Comparison of ENCODE assay signal across 16 cellular contexts in the genomic region with DNA sequence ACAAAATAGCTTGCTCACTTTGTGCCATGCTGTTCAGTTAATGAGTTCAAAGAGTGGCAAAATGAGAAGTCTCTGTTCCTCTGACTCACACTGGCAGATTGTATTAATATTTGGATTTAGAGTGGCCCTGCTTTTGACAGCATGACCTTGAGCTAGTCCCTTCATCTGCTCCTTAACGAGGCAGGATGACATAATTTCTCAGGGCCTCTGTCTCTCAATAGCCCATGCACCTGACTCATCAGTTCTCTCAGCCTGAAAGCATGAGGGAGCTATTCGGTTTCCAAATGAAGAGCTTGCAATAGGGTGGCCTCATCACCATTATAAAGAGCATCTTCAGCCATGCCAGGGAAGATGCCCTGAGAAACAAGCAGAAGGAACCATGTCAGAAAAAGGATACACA. TPM values are rescaled to one million over a fixed set of nuclear protein-coding genes. Genes with fewer than 3 reads are reported as not detected.
DNase-seq lines count a peak whose midpoint lies in the region; ATAC-seq and TF ChIP-seq lines count a peak whose summit lies in the region.
"Had no signal": no experiment of that assay in that cellular context is flagged by ENCODE, and none has a peak within 500 bp of the region (broad histone marks: within the 10 kb centered on the region; RNA-seq: fewer than 3 reads in every experiment).

No MANE protein-coding gene starts in this region.

- WGBS in GM23248 (ENCODE audit: low coverage in 1 of 2, low lambda C conversion rate in 2 of 2, missing lambda C conversion rate in 2 of 2), 2 experiments, result 7 to 11% methylated on average over 2 of the region's 2 CpGs

- H3K9me3 Mint-ChIP-seq in activated T-cell treated with anti-CD3 and anti-CD28 coated beads, Interleukin-2, amount 50 U/mL, for 4 hours, result no peaks in the 10 kb centered on the region
- H3K9me3 Mint-ChIP-seq: activated naive CD8-positive, alpha-beta T cell treated with anti-CD3 and anti-CD28 coated beads, Interleukin-2, amount 10 ng/mL, durations not matched to agents 7 days and 5 days; CD4-positive, alpha-beta T cell; stimulated activated naive CD8-positive, alpha-beta T cell treated with anti-CD3 and anti-CD28 coated beads, Interleukin-15, Interleukin-2, amounts not matched to agents 100 ng/mL and 50 ng/mL, for 24 hours had no signal

- no peaks in the 10 kb centered on the region for H3K9me2 ChIP-seq in GM23248 (ENCODE audit: insufficient read depth)

- DNase-seq in AG04450 (ENCODE audit: low read depth, low spot score), result peak; percentile 48
- peak; percentile 85 for DNase-seq in GM23248
- DNase-seq in adipocyte (ENCODE audit: low read depth), result peak; percentile 39
- peak; percentile 18 for DNase-seq in iPS-NIHi11 (ENCODE audit: low spot score)
- no peak for DNase-seq in activated T-cell treated with anti-CD3 and anti-CD28 coated beads, Interleukin-2, amount 50 U/mL, for 4 hours
- DNase-seq in foreskin melanocyte, result no peak
- DNase-seq in midbrain (lab: John Stamatoyannopoulos, UW), result no peak
- no peak for DNase-seq in NCI-H2081 treated with DMSO at 0.1 percent for 48 hours (lab: John Stamatoyannopoulos, UW)
- DNase-seq: activated naive CD8-positive, alpha-beta T cell treated with anti-CD3 and anti-CD28 coated beads, Interleukin-2, amount 10 ng/mL, durations not matched to agents 7 days and 5 days; CD4-positive, alpha-beta T cell; GOT3; heart right ventricle; NCI-H187; occipital lobe; stimulated activated CD4-positive, alpha-beta T cell treated with anti-CD3 and anti-CD28 coated beads, Interleukin-4, amount 100 ng/mL, for 1 hour had no signal

- no peaks in the 10 kb centered on the region for H3K9me3 ChIP-seq in AG04450 (ENCODE audit: control insufficient read depth, insufficient read depth, low read length)
- H3K9me3 ChIP-seq in GM23248 (ENCODE audit: low read depth), result no peaks in the 10 kb centered on the region
- no peaks in the 10 kb centered on the region for H3K9me3 ChIP-seq in adipocyte (ENCODE audit: control insufficient read depth, low read length)
- H3K9me3 ChIP-seq: heart right ventricle had no signal

- H3K4me1 ChIP-seq in GM23248 (ENCODE audit: insufficient read depth) (peaks cover 4% of the 10 kb centered on the region; the same call in 1 of the 2 replicates), adipocyte (ENCODE audit: control insufficient read depth, insufficient read depth, low read length) (no peaks in the 10 kb centered on the region)

- H3K4me2 ChIP-seq in GM23248 (ENCODE audit: unreplicated experiment), result no peak overlapping the region

- no peaks in the 10 kb centered on the region for H3K27me3 ChIP-seq in AG04450 (ENCODE audit: control insufficient read depth, insufficient read depth, low read length)
- H3K27me3 ChIP-seq in GM23248 (replicated peaks; ENCODE audit: insufficient read depth), result no peaks in the 10 kb centered on the region
- no peaks in the 10 kb centered on the region for H3K27me3 ChIP-seq in adipocyte (replicated peaks; ENCODE audit: control insufficient read depth, insufficient read depth, low read length)
- H3K27me3 ChIP-seq: heart right ventricle had no signal

- no peak for TF ChIP-seq CTCF in AG04450 (IDR thresholded peaks at IDR 0.05; ENCODE audit: low read depth, low read length)

- CTCF ChIA-PET in AG04450 (lab: Charles Lee), result no interaction called here

- peaks cover 2% of the 10 kb centered on the region for H3K27me3 Mint-ChIP-seq in activated T-cell treated with anti-CD3 and anti-CD28 coated beads, Interleukin-2, amount 50 U/mL, for 4 hours (ENCODE audit: low read depth)

- no peak overlapping the region for H3K4me3 Mint-ChIP-seq in activated T-cell treated with anti-CD3 and anti-CD28 coated beads, Interleukin-2, amount 50 U/mL, for 4 hours
- H3K4me3 Mint-ChIP-seq: activated naive CD8-positive, alpha-beta T cell treated with anti-CD3 and anti-CD28 coated beads, Interleukin-2, amount 10 ng/mL, durations not matched to agents 7 days and 5 days; CD4-positive, alpha-beta T cell; stimulated activated naive CD8-positive, alpha-beta T cell treated with anti-CD3 and anti-CD28 coated beads, Interleukin-15, Interleukin-2, amounts not matched to agents 100 ng/mL and 50 ng/mL, for 24 hours had no signal

- H3K36me3 ChIP-seq in GM23248 (ENCODE audit: low read depth), result no peaks in the 10 kb centered on the region
- H3K36me3 ChIP-seq in adipocyte (ENCODE audit: control insufficient read depth, insufficient read depth, low read length, severe bottlenecking), result no peaks in the 10 kb centered on the region

- in situ Hi-C loops in GM23248 (cut with MboI), result no loop called here

- no peak overlapping the region for H3K9ac ChIP-seq in GM23248
- H3K9ac ChIP-seq in adipocyte (ENCODE audit: low read length), result no peak overlapping the region

- H3K27ac ChIP-seq in AG04450 (ENCODE audit: low read depth, low read length), result no peak overlapping the region
- H3K27ac ChIP-seq in GM23248, result no peak overlapping the region

- no peaks in the 10 kb centered on the region for H3K36me3 Mint-ChIP-seq in activated T-cell treated with anti-CD3 and anti-CD28 coated beads, Interleukin-2, amount 50 U/mL, for 4 hours (ENCODE audit: insufficient read depth)
- H3K36me3 Mint-ChIP-seq: activated naive CD8-positive, alpha-beta T cell treated with anti-CD3 and anti-CD28 coated beads, Interleukin-2, amount 10 ng/mL, durations not matched to agents 7 days and 5 days had no signal

- no peaks in the 10 kb centered on the region for H3K4me1 Mint-ChIP-seq in activated T-cell treated with anti-CD3 and anti-CD28 coated beads, Interleukin-2, amount 50 U/mL, for 4 hours (ENCODE audit: low read depth)
- H3K4me1 Mint-ChIP-seq: activated naive CD8-positive, alpha-beta T cell treated with anti-CD3 and anti-CD28 coated beads, Interleukin-2, amount 10 ng/mL, durations not matched to agents 7 days and 5 days had no signal

- H4K20me1 ChIP-seq in GM23248 (ENCODE audit: insufficient read depth), result no peaks in the 10 kb centered on the region

- no peak overlapping the region for H3K4me3 ChIP-seq in AG04450 (ENCODE audit: low read depth, low read length)
- H3K4me3 ChIP-seq in GM23248, result no peak overlapping the region
- H3K4me3 ChIP-seq in adipocyte (ENCODE audit: low read length), result no peak overlapping the region
- H3K4me3 ChIP-seq: heart right ventricle had no signal

- ATAC-seq in activated T-cell treated with anti-CD3 and anti-CD28 coated beads, Interleukin-2, amount 50 U/mL, for 4 hours, result no peak

- POLR2A ChIA-PET in AG04450 (lab: Yijun Ruan, JAX), result interaction anchor here (0.5 to 0.6 kb wide), 2 partner anchors 18 to 83 kb away, joined by 3 to 8 read pairs; no protein-coding TSS in a partner anchor

- peaks cover 17% of the 10 kb centered on the region for H3F3A ChIP-seq in GM23248 (ENCODE audit: insufficient read depth)

- no peak overlapping the region for H2AFZ ChIP-seq in GM23248

- H3K79me2 ChIP-seq in GM23248 (ENCODE audit: insufficient read depth), result no peaks in the 10 kb centered on the region

RNA-seq across cellular contexts. Expression of gene CAP2, which starts 38.2 kb away (rescaled TPM):
- polyA plus RNA-seq in AG04450 (2011; rRNA removed), result 56.0 and 74.4 TPM in 2 replicates
- 41.6 and 44.6 TPM in 2 replicates for polyA minus RNA-seq in AG04450 (2011; rRNA and poly(A)+ RNA removed)
- 4.8 and 9.9 TPM in 2 replicates for total RNA-seq in GM23248 (2014; rRNA removed; shearing (Covaris generic))
- polyA plus RNA-seq in GM23248 (2016; fragmentation: Nextera tagmentation; extraction: Ambion mirVana), result 22.5 and 23.2 TPM in 2 replicates
- not detected for total RNA-seq in activated T-cell treated with anti-CD3 and anti-CD28 coated beads, Interleukin-2, amount 50 U/mL, for 4 hours
- total RNA-seq: activated naive CD8-positive, alpha-beta T cell treated with anti-CD3 and anti-CD28 coated beads, Interleukin-2, amount 10 ng/mL, durations not matched to agents 7 days and 5 days; CD4-positive, alpha-beta T cell had no signal

Comparison
In these comparisons a context has a peak if more than half of its experiments do, and no peak if none do; other contexts are left out.
1. DNase-seq: peak in AG04450 (single experiment), GM23248 (single experiment), adipocyte (single experiment) and iPS-NIHi11 (single experiment); none in activated T-cell treated with anti-CD3 and anti-CD28 coated beads, Interleukin-2, amount 50 U/mL, for 4 hours (single experiment), foreskin melanocyte (single experiment), midbrain (single experiment) and NCI-H2081 treated with DMSO at 0.1 percent for 48 hours (single experiment).